In the genomic region with DNA sequence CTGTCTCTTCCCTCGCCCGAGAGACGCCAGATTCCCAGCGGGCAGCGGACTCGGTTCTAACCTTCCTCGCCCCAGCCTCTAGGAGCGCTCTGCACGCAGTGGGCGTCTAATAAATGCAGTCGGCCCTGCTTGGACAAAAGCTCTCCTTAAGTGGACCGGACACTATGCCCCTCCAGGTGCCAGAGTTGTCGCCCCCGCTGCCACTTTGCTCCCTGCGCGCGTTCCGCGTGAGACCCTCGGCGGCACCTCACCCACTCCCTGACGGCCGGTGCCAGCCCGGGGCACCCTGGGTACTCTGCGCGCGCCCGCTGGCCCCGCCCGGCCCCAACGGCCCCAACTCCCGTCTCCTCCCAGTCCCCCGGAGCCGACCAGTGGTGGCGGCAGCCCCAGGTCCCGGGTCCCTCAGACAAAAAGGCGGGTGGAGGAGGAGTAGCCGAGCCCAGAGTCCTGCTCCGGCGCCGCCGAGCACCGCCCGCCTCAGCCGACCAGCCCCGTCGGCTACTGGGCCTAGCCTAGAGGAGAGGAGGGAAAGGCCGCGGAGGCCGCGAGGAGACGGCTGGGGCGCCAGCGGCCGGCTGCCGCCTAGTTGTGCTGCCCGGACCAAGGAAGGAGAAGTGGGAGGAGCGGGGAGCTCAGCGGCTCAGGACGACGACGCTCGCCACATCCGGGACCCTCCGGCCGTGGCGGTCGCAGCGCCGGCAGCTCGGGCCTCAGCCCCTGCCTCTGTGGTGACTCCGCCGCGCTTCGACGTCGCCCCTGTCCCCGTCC, we compare ENCODE assay signal across 8 cellular contexts.
DNase-seq lines count a peak whose midpoint lies in the region; ATAC-seq and TF ChIP-seq lines count a peak whose summit lies in the region.

No MANE protein-coding gene starts in this region.

- H3K9me3 Mint-ChIP-seq in activated CD8-positive, alpha-beta memory T cell treated with anti-CD3 and anti-CD28 coated beads, Interleukin-2, amount 10 ng/mL, durations not matched to agents 7 days and 5 days (ENCODE audit: low read depth) = no peaks in the 10 kb centered on the region
- H3K9me3 Mint-ChIP-seq in endodermal cell = peaks cover 20% of the 10 kb centered on the region

- CTCF ChIA-PET in activated CD8-positive, alpha-beta memory T cell treated with anti-CD3 and anti-CD28 coated beads, Interleukin-2, amount 10 ng/mL, durations not matched to agents 7 days and 5 days (lab: Charles Lee) = interaction anchor here (0.5 to 1.6 kb wide), 5 partner anchors 91 to 309 kb away, joined by 3 to 4 read pairs (median 3); a partner anchor contains a TSS

- DNase-seq in CMK (ENCODE audit: low read depth) = peak; percentile 72
- DNase-seq in NCI-H82 treated with DMSO at 0.1 percent for 48 hours (lab: John Stamatoyannopoulos, UW; ENCODE audit: unreplicated experiment) = peak; percentile 75
- DNase-seq in activated CD8-positive, alpha-beta memory T cell treated with anti-CD3 and anti-CD28 coated beads, Interleukin-2, amount 10 ng/mL, durations not matched to agents 7 days and 5 days = peak; percentile 80
- DNase-seq in endodermal cell = peak; percentile 98
- peak; percentile 93 for DNase-seq in mesenteric fat pad (ENCODE audit: low spot score)
- DNase-seq in stimulated activated CD8-positive, alpha-beta memory T cell treated with anti-CD3 and anti-CD28 coated beads, Interleukin-15, amount 100 ng/mL, for 24 hours (ENCODE audit: low read depth) = peak; percentile 39

- H3K36me3 ChIP-seq in endodermal cell (ENCODE audit: control insufficient read depth, insufficient read depth, low read length) = no peaks in the 10 kb centered on the region

- peak overlapping the region; percentile 95 for H3K27ac ChIP-seq in endodermal cell (ENCODE audit: low read depth, low read length)

- H3K4me1 Mint-ChIP-seq in activated CD8-positive, alpha-beta memory T cell treated with anti-CD3 and anti-CD28 coated beads, Interleukin-2, amount 10 ng/mL, durations not matched to agents 7 days and 5 days = peaks cover 27% of the 10 kb centered on the region
- peaks cover 20% of the 10 kb centered on the region for H3K4me1 Mint-ChIP-seq in endodermal cell

- peak overlapping the region; percentile 54 for H3K27ac Mint-ChIP-seq in activated CD8-positive, alpha-beta memory T cell treated with anti-CD3 and anti-CD28 coated beads, Interleukin-2, amount 10 ng/mL, durations not matched to agents 7 days and 5 days
- peak overlapping the region; percentile 90 for H3K27ac Mint-ChIP-seq in endodermal cell

- peak overlapping the region; percentile 83 for H3K4me3 ChIP-seq in endodermal cell (ENCODE audit: low read length)

- peaks cover 6% of the 10 kb centered on the region for H3K9me3 ChIP-seq in endodermal cell (ENCODE audit: control insufficient read depth, low read length)

- no peaks in the 10 kb centered on the region for H3K27me3 Mint-ChIP-seq in activated CD8-positive, alpha-beta memory T cell treated with anti-CD3 and anti-CD28 coated beads, Interleukin-2, amount 10 ng/mL, durations not matched to agents 7 days and 5 days
- peaks cover 2% of the 10 kb centered on the region for H3K27me3 Mint-ChIP-seq in endodermal cell (ENCODE audit: insufficient read depth)

- no peaks in the 10 kb centered on the region for H3K36me3 Mint-ChIP-seq in activated CD8-positive, alpha-beta memory T cell treated with anti-CD3 and anti-CD28 coated beads, Interleukin-2, amount 10 ng/mL, durations not matched to agents 7 days and 5 days
- peaks cover 2% of the 10 kb centered on the region for H3K36me3 Mint-ChIP-seq in endodermal cell (ENCODE audit: low read depth)

- peak; percentile 71 for ATAC-seq in GM19372 (IDR thresholded peaks at IDR 0.05; ENCODE audit: low read depth, unreplicated experiment)
- ATAC-seq in HG03469 (IDR thresholded peaks at IDR 0.05; ENCODE audit: unreplicated experiment) = peak; percentile 58
- ATAC-seq in activated CD8-positive, alpha-beta memory T cell treated with anti-CD3 and anti-CD28 coated beads, Interleukin-2, amount 10 ng/mL, durations not matched to agents 7 days and 5 days = peak; percentile 92

- H3K27me3 ChIP-seq in endodermal cell (ENCODE audit: control insufficient read depth, insufficient read depth, low read length, poor library complexity, severe bottlenecking) = no peaks in the 10 kb centered on the region

- H3K4me3 Mint-ChIP-seq in activated CD8-positive, alpha-beta memory T cell treated with anti-CD3 and anti-CD28 coated beads, Interleukin-2, amount 10 ng/mL, durations not matched to agents 7 days and 5 days = peak overlapping the region; percentile 95
- peak overlapping the region; percentile 98 for H3K4me3 Mint-ChIP-seq in endodermal cell

- peak overlapping the region; percentile 77 for H3K9ac ChIP-seq in endodermal cell (ENCODE audit: extremely low read depth, low read length, poor library complexity, severe bottlenecking)

- TF ChIP-seq CTCF in endodermal cell (conservative IDR thresholded peaks at IDR 0.05) = peak; percentile 78

- peaks cover 3% of the 10 kb centered on the region for H3K4me1 ChIP-seq in endodermal cell (ENCODE audit: control insufficient read depth, insufficient read depth, low read length)

- 0% methylated on average over 30 to 78 of the region's 78 CpGs for WGBS in endodermal cell (ENCODE audit: insufficient coverage in 1 of 2, insufficient read length in 1 of 2), 2 experiments

Comparison
In these comparisons a context has a peak if more than half of its experiments do, and no peak if none do; other contexts are left out.
1. Peak in every context shown above with its lines: DNase-seq, ATAC-seq, H3K4me3 ChIP-seq and H3K27ac ChIP-seq.
2. DNase-seq: peak in every context shown above with its lines; median percentile 98 in endodermal cell; 93 in mesenteric fat pad; 80 in activated CD8-positive, alpha-beta memory T cell treated with anti-CD3 and anti-CD28 coated beads, Interleukin-2, amount 10 ng/mL, durations not matched to agents 7 days and 5 days; 75 in NCI-H82 treated with DMSO at 0.1 percent for 48 hours; 72 in CMK; 39 in stimulated activated CD8-positive, alpha-beta memory T cell treated with anti-CD3 and anti-CD28 coated beads, Interleukin-15, amount 100 ng/mL, for 24 hours.